Comparison of ENCODE assay signal across 13 cellular contexts in genomic region chr14:68394719-68395117, GRCh38.
A peak's percentile ranks its signal among the peaks of the same experiment; 100 is the strongest.
DNase-seq lines count a peak whose midpoint lies in the region; ATAC-seq and TF ChIP-seq lines count a peak whose summit lies in the region.
"Had no signal": no experiment of that assay in that cellular context is flagged by ENCODE, and none has a peak within 500 bp of the region (broad histone marks: within the 10 kb centered on the region; RNA-seq: fewer than 3 reads in every experiment).

No MANE protein-coding gene starts in this region.

- H3K27ac ChIP-seq in Peyer's patch (peak overlapping the region in 3 of 4 donors; percentile 46 to 68 (median 48)), endodermal cell (ENCODE audit: low read depth, low read length) (peak overlapping the region; percentile 88), mucosa of rectum (ENCODE audit: low read depth in 2 of 2, low read length in 2 of 2) (peak overlapping the region; percentile 2 to 41), subcutaneous abdominal adipose tissue (ENCODE audit: low read depth, low read length) (peak overlapping the region; percentile 64)
- H3K27ac ChIP-seq in naive thymus-derived CD4-positive, alpha-beta T cell (ENCODE audit: low read depth, low read length) = no peak overlapping the region

- H3K9me3 Mint-ChIP-seq in endodermal cell = no peaks in the 10 kb centered on the region
- H3K9me3 Mint-ChIP-seq in naive thymus-derived CD4-positive, alpha-beta T cell = no peaks in the 10 kb centered on the region
- H3K9me3 Mint-ChIP-seq: activated CD4-positive, alpha-beta memory T cell treated with anti-CD3 and anti-CD28 coated beads for 36 hours; activated naive CD8-positive, alpha-beta T cell treated with anti-CD3 and anti-CD28 coated beads for 36 hours had no signal

- H3K4me3 ChIP-seq in Peyer's patch = no peak overlapping the region
- H3K4me3 ChIP-seq in endodermal cell (ENCODE audit: low read length) = no peak overlapping the region
- no peak overlapping the region for H3K4me3 ChIP-seq in mucosa of rectum (ENCODE audit: low read length in 2 of 2)
- H3K4me3 ChIP-seq in subcutaneous abdominal adipose tissue (ENCODE audit: low read depth in 1 of 5, low read length in 5 of 5) = no peak overlapping the region
- no peak overlapping the region for H3K4me3 ChIP-seq in naive thymus-derived CD4-positive, alpha-beta T cell (ENCODE audit: low read length)
- H3K4me3 ChIP-seq: HAP-1, K562 had no signal

- DNase-seq in Peyer's patch = no peak
- DNase-seq in endodermal cell = no peak
- no peak for DNase-seq in CD1c-positive myeloid dendritic cell (ENCODE audit: extremely low spot score)
- no peak for DNase-seq in activated CD8-positive, alpha-beta memory T cell treated with anti-CD3 and anti-CD28 coated beads for 24 hours
- no peak for DNase-seq in naive thymus-derived CD4-positive, alpha-beta T cell
- DNase-seq: activated CD4-positive, alpha-beta memory T cell treated with anti-CD3 and anti-CD28 coated beads for 36 hours; activated naive CD8-positive, alpha-beta T cell treated with anti-CD3 and anti-CD28 coated beads for 36 hours; NCI-H1694 treated with DMSO at 0.1 percent for 48 hours had no signal

- H3K36me3 Mint-ChIP-seq in endodermal cell (ENCODE audit: low read depth) = no peaks in the 10 kb centered on the region
- peaks cover 0 to 16% (median 2%) of the 10 kb centered on the region in 5 donors for H3K36me3 Mint-ChIP-seq in naive thymus-derived CD4-positive, alpha-beta T cell
- H3K36me3 Mint-ChIP-seq: activated CD4-positive, alpha-beta memory T cell treated with anti-CD3 and anti-CD28 coated beads for 36 hours; activated naive CD8-positive, alpha-beta T cell treated with anti-CD3 and anti-CD28 coated beads for 36 hours had no signal

- POLR2A ChIA-PET in naive thymus-derived CD4-positive, alpha-beta T cell (lab: Charles Lee) = no interaction called here

- no peak for TF ChIP-seq POLR2A in Peyer's patch (IDR thresholded peaks at IDR 0.05)

- TF ChIP-seq CTCF in Peyer's patch (IDR thresholded peaks at IDR 0.05) = no peak
- TF ChIP-seq CTCF in endodermal cell (conservative IDR thresholded peaks at IDR 0.05) = no peak

- CTCF ChIA-PET in naive thymus-derived CD4-positive, alpha-beta T cell (lab: Charles Lee) = no interaction called here

- no peaks in the 10 kb centered on the region for H3K27me3 Mint-ChIP-seq in endodermal cell (ENCODE audit: insufficient read depth)
- H3K27me3 Mint-ChIP-seq in naive thymus-derived CD4-positive, alpha-beta T cell = no peaks in the 10 kb centered on the region
- H3K27me3 Mint-ChIP-seq: activated CD4-positive, alpha-beta memory T cell treated with anti-CD3 and anti-CD28 coated beads for 36 hours; activated naive CD8-positive, alpha-beta T cell treated with anti-CD3 and anti-CD28 coated beads for 36 hours had no signal

- no peak for ATAC-seq in GM19467 (IDR thresholded peaks at IDR 0.05; ENCODE audit: unreplicated experiment)
- no peak for ATAC-seq in naive thymus-derived CD4-positive, alpha-beta T cell
- ATAC-seq: K562 had no signal

- peaks cover 32% of the 10 kb centered on the region for H3K4me1 Mint-ChIP-seq in endodermal cell
- peaks cover 0 to 11% (median 7%) of the 10 kb centered on the region in 7 donors for H3K4me1 Mint-ChIP-seq in naive thymus-derived CD4-positive, alpha-beta T cell

- 34 to 76% methylated on average over 8 to 11 of the region's 11 CpGs for WGBS in endodermal cell (ENCODE audit: insufficient coverage in 1 of 2, insufficient read length in 1 of 2), 2 experiments

- H3K27me3 ChIP-seq in Peyer's patch (no peaks in the 10 kb centered on the region), endodermal cell (ENCODE audit: control insufficient read depth, insufficient read depth, low read length, poor library complexity, severe bottlenecking) (no peaks in the 10 kb centered on the region), mucosa of rectum (ENCODE audit: control insufficient read depth in 2 of 2, insufficient read depth in 2 of 2, low read length in 2 of 2) (no peaks in the 10 kb centered on the region), subcutaneous abdominal adipose tissue (ENCODE audit: control insufficient read depth in 5 of 5, insufficient read depth in 4 of 5, low read length in 5 of 5) (no peaks in the 10 kb centered on the region)
- no peaks in the 10 kb centered on the region for H3K27me3 ChIP-seq in naive thymus-derived CD4-positive, alpha-beta T cell (ENCODE audit: control insufficient read depth in 2 of 2, insufficient read depth in 2 of 2, low read length in 2 of 2)

- H3K36me3 ChIP-seq in Peyer's patch (no peaks in the 10 kb centered on the region), endodermal cell (ENCODE audit: control insufficient read depth, insufficient read depth, low read length) (no peaks in the 10 kb centered on the region), mucosa of rectum (ENCODE audit: control insufficient read depth in 2 of 2, insufficient read depth in 2 of 2, low read length in 2 of 2) (no peaks in the 10 kb centered on the region), subcutaneous abdominal adipose tissue (ENCODE audit: control insufficient read depth in 5 of 5, insufficient read depth in 5 of 5, low read length in 5 of 5) (no peaks in the 10 kb centered on the region)
- no peaks in the 10 kb centered on the region for H3K36me3 ChIP-seq in naive thymus-derived CD4-positive, alpha-beta T cell (ENCODE audit: control insufficient read depth in 2 of 3, insufficient read depth in 3 of 3, low read length in 3 of 3)
- H3K36me3 ChIP-seq: HAP-1 had no signal

- intact Hi-C loops in naive thymus-derived CD4-positive, alpha-beta T cell (cut with micrococcal nuclease) = no loop called here

- no peaks in the 10 kb centered on the region for H3K9me3 ChIP-seq in Peyer's patch
- no peaks in the 10 kb centered on the region for H3K9me3 ChIP-seq in endodermal cell (ENCODE audit: control insufficient read depth, low read length)
- H3K9me3 ChIP-seq in mucosa of rectum (ENCODE audit: control insufficient read depth in 2 of 2, low read length in 2 of 2) = no peaks in the 10 kb centered on the region
- no peaks in the 10 kb centered on the region for H3K9me3 ChIP-seq in subcutaneous abdominal adipose tissue (ENCODE audit: control insufficient read depth in 5 of 5, low read length in 5 of 5)
- no peaks in the 10 kb centered on the region for H3K9me3 ChIP-seq in naive thymus-derived CD4-positive, alpha-beta T cell (ENCODE audit: control insufficient read depth in 2 of 3, low read length in 3 of 3)
- H3K9me3 ChIP-seq: HAP-1 had no signal

- H3K4me1 ChIP-seq in Peyer's patch (peaks cover 0 to 31% (median 7%) of the 10 kb centered on the region in 4 donors), endodermal cell (ENCODE audit: control insufficient read depth, insufficient read depth, low read length) (peaks cover 11% of the 10 kb centered on the region), mucosa of rectum (ENCODE audit: control insufficient read depth in 2 of 2, insufficient read depth in 2 of 2, low read length in 2 of 2) (peaks cover 0 to 14% of the 10 kb centered on the region in 2 donors), subcutaneous abdominal adipose tissue (ENCODE audit: control insufficient read depth in 5 of 5, insufficient read depth in 5 of 5, low read length in 5 of 5) (peaks cover 6 to 84% (median 68%) of the 10 kb centered on the region in 5 donors)
- no peaks in the 10 kb centered on the region for H3K4me1 ChIP-seq in naive thymus-derived CD4-positive, alpha-beta T cell (ENCODE audit: control insufficient read depth in 2 of 2, insufficient read depth in 2 of 2, low read length in 2 of 2)
- H3K4me1 ChIP-seq: HAP-1 had no signal

- H3K9ac ChIP-seq in endodermal cell (ENCODE audit: extremely low read depth, low read length, poor library complexity, severe bottlenecking) = no peak overlapping the region
- H3K9ac ChIP-seq in mucosa of rectum (ENCODE audit: low read depth in 1 of 2, low read length in 2 of 2) = no peak overlapping the region
- H3K9ac ChIP-seq in subcutaneous abdominal adipose tissue (ENCODE audit: low read length in 5 of 5) = peak overlapping the region in 2 of 5 donors; percentile 22 to 75

- no peak overlapping the region for H3K27ac Mint-ChIP-seq in endodermal cell
- H3K27ac Mint-ChIP-seq in naive thymus-derived CD4-positive, alpha-beta T cell = peak overlapping the region in 1 of 9 donors; percentile 26
- H3K27ac Mint-ChIP-seq: activated CD4-positive, alpha-beta memory T cell treated with anti-CD3 and anti-CD28 coated beads for 36 hours; activated naive CD8-positive, alpha-beta T cell treated with anti-CD3 and anti-CD28 coated beads for 36 hours had no signal

- no peak overlapping the region for H3K4me3 Mint-ChIP-seq in endodermal cell
- no peak overlapping the region for H3K4me3 Mint-ChIP-seq in naive thymus-derived CD4-positive, alpha-beta T cell
- H3K4me3 Mint-ChIP-seq: activated CD4-positive, alpha-beta memory T cell treated with anti-CD3 and anti-CD28 coated beads for 36 hours; activated naive CD8-positive, alpha-beta T cell treated with anti-CD3 and anti-CD28 coated beads for 36 hours had no signal
